21 cellular contexts compared by ENCODE assay signal in the genomic region with DNA sequence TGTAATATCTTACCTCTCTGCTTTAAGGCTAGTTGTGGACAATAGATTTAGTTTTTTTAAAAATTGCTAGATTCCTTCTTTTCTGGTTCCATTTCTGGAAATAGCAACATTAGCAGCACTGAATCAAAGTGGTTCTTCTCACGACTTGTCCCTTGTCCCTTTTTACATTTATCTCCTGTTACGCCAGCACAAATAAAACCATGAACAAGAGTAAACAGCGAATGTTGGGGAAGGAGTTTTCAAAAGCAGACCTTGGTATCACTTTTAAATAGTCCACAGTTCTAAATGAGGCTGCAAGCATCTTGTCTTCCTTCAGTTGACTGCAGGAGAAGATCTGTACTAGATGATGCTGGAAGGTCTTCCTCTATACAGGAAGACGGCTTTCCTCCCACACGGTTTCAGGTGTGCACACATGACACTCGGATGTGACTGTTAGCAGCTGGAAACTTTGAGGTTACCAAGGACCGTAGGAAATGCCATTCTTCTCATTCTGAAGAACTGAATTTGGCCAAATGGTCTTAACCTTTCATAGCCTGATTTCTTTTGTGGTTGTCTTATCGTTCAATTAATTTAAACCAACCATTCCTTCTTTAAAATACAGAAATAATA.
DNase-seq lines count a peak whose midpoint lies in the region; ATAC-seq and TF ChIP-seq lines count a peak whose summit lies in the region.
"Had no signal": no experiment of that assay in that cellular context is flagged by ENCODE, and none has a peak within 500 bp of the region (broad histone marks: within the 10 kb centered on the region; RNA-seq: fewer than 3 reads in every experiment).

No MANE protein-coding gene starts in this region.

- peaks cover 23% of the 10 kb centered on the region for H3K4me1 Mint-ChIP-seq in T-helper 1 cell treated with Interleukin-12 subunit alpha and Interleukin-12 subunit beta and Interleukin-4 antibody, amounts not matched to agents 30 μg/mL and 1 μg/mL, for 36 hours (ENCODE audit: low read depth)

- H3K4me3 ChIP-seq in GM12865 (ENCODE audit: low read depth, low read length) (no peak overlapping the region), upper lobe of left lung (no peak overlapping the region)
- H3K4me3 ChIP-seq: lower lobe of right lung, psoas muscle had no signal

- 91 to 94% methylated on average over 8 of the region's 8 CpGs for WGBS in upper lobe of left lung, 2 donors

- H3K9me3 ChIP-seq in upper lobe of left lung = peaks cover 0 to 9% (median 4%) of the 10 kb centered on the region in 4 donors
- H3K9me3 ChIP-seq: BE2C had no signal

- ATAC-seq in activated naive CD4-positive, alpha-beta T cell treated with anti-CD3 and anti-CD28 coated beads, Interleukin-2, amount 50 U/mL, for 72 hours = peak; percentile 98 to 99
- ATAC-seq in GM21717 (IDR thresholded peaks at IDR 0.05; ENCODE audit: unreplicated experiment) (no peak), upper lobe of left lung (ENCODE audit: low FRiP score in 2 of 2) (no peak)
- ATAC-seq: lower lobe of right lung; natural killer cell treated with Interleukin-12 subunit alpha and Interleukin-12 subunit beta and Interleukin-15 and Interleukin-18, amount 100 ng/mL, for 72 hours; psoas muscle had no signal

- TF ChIP-seq POLR2A in upper lobe of left lung (IDR thresholded peaks at IDR 0.05) = no peak

- H3K4me3 Mint-ChIP-seq in T-helper 1 cell treated with Interleukin-12 subunit alpha and Interleukin-12 subunit beta and Interleukin-4 antibody, amounts not matched to agents 30 μg/mL and 1 μg/mL, for 36 hours = peak overlapping the region; percentile 1
- H3K4me3 Mint-ChIP-seq: central memory CD8-positive, alpha-beta T cell; HFFc6; natural killer cell treated with Interleukin-12 subunit alpha and Interleukin-12 subunit beta and Interleukin-15 and Interleukin-18, amount 100 ng/mL, for 72 hours had no signal

- H3K27me3 Mint-ChIP-seq in T-helper 1 cell treated with Interleukin-12 subunit alpha and Interleukin-12 subunit beta and Interleukin-4 antibody, amounts not matched to agents 30 μg/mL and 1 μg/mL, for 36 hours (ENCODE audit: low read depth) = no peaks in the 10 kb centered on the region
- H3K27me3 Mint-ChIP-seq: central memory CD8-positive, alpha-beta T cell; natural killer cell treated with Interleukin-12 subunit alpha and Interleukin-12 subunit beta and Interleukin-15 and Interleukin-18, amount 100 ng/mL, for 72 hours had no signal

- H3K9me3 Mint-ChIP-seq in T-helper 1 cell treated with Interleukin-12 subunit alpha and Interleukin-12 subunit beta and Interleukin-4 antibody, amounts not matched to agents 30 μg/mL and 1 μg/mL, for 36 hours = peaks cover 24% of the 10 kb centered on the region
- H3K9me3 Mint-ChIP-seq in activated naive CD4-positive, alpha-beta T cell treated with anti-CD3 and anti-CD28 coated beads, Interleukin-2, amount 50 U/mL, for 72 hours = peaks cover 11 to 30% of the 10 kb centered on the region in 2 donors

- no peaks in the 10 kb centered on the region for H3K27me3 ChIP-seq in upper lobe of left lung
- H3K27me3 ChIP-seq: BE2C had no signal

- peaks cover 8% of the 10 kb centered on the region for H3K36me3 Mint-ChIP-seq in T-helper 1 cell treated with Interleukin-12 subunit alpha and Interleukin-12 subunit beta and Interleukin-4 antibody, amounts not matched to agents 30 μg/mL and 1 μg/mL, for 36 hours (ENCODE audit: low read depth)
- peaks cover 16 to 65% of the 10 kb centered on the region in 2 donors for H3K36me3 Mint-ChIP-seq in activated naive CD4-positive, alpha-beta T cell treated with anti-CD3 and anti-CD28 coated beads, Interleukin-2, amount 50 U/mL, for 72 hours

- H3K4me1 ChIP-seq in upper lobe of left lung = no peaks in the 10 kb centered on the region
- H3K4me1 ChIP-seq: BE2C, lower lobe of right lung had no signal

- no peaks in the 10 kb centered on the region for H3K36me3 ChIP-seq in upper lobe of left lung
- H3K36me3 ChIP-seq: BE2C, lower lobe of right lung had no signal

- H3K27ac ChIP-seq in upper lobe of left lung = no peak overlapping the region
- H3K27ac ChIP-seq: HL-60, lower lobe of right lung, psoas muscle had no signal

- H3K27ac Mint-ChIP-seq in T-helper 1 cell treated with Interleukin-12 subunit alpha and Interleukin-12 subunit beta and Interleukin-4 antibody, amounts not matched to agents 30 μg/mL and 1 μg/mL, for 36 hours = peak overlapping the region; percentile 6
- H3K27ac Mint-ChIP-seq in activated naive CD4-positive, alpha-beta T cell treated with anti-CD3 and anti-CD28 coated beads, Interleukin-2, amount 50 U/mL, for 72 hours = peak overlapping the region in 1 of 2 donors; percentile 51
- H3K27ac Mint-ChIP-seq: HFFc6; natural killer cell treated with Interleukin-12 subunit alpha and Interleukin-12 subunit beta and Interleukin-15 and Interleukin-18, amount 100 ng/mL, for 72 hours had no signal

- TF ChIP-seq CTCF in GM12865 (IDR thresholded peaks at IDR 0.05; ENCODE audit: insufficient read depth, low read depth, low read length, missing control alignments) (no peak), upper lobe of left lung (IDR thresholded peaks at IDR 0.05) (no peak)

- DNase-seq in GM12865 (ENCODE audit: low read depth) (peak; percentile 40), upper lobe of left lung (no peak), HuH-7.5 (ENCODE audit: low spot score) (no peak)
- peak; percentile 30 to 57 for DNase-seq in activated naive CD4-positive, alpha-beta T cell treated with anti-CD3 and anti-CD28 coated beads, Interleukin-2, amount 50 U/mL, for 72 hours (ENCODE audit: low spot score in 2 of 2)
- DNase-seq in stimulated activated CD4-positive, alpha-beta T cell treated with anti-CD3 and anti-CD28 coated beads, Interleukin-4, amount 100 ng/mL, for 4 hours = peak; percentile 28 to 67
- DNase-seq: BE2C, DMS79, foreskin melanocyte, HFFc6, Kasumi-1, lower lobe of right lung, NCI-H146, NCI-H524, OCI-M1, psoas muscle, substantia nigra had no signal

- no peak for TF ChIP-seq EP300 in upper lobe of left lung (IDR thresholded peaks at IDR 0.05)

Comparison
In these comparisons a context has a peak if more than half of its experiments do, and no peak if none do; other contexts are left out.
1. DNase-seq: peak in GM12865 (single experiment), activated naive CD4-positive, alpha-beta T cell treated with anti-CD3 and anti-CD28 coated beads, Interleukin-2, amount 50 U/mL, for 72 hours (2 of 2) and stimulated activated CD4-positive, alpha-beta T cell treated with anti-CD3 and anti-CD28 coated beads, Interleukin-4, amount 100 ng/mL, for 4 hours (2 of 2); none in upper lobe of left lung (0 of 2) and HuH-7.5 (single experiment).
2. ATAC-seq: peak in activated naive CD4-positive, alpha-beta T cell treated with anti-CD3 and anti-CD28 coated beads, Interleukin-2, amount 50 U/mL, for 72 hours (2 of 2); none in GM21717 (single experiment) and upper lobe of left lung (0 of 2).